ENCODE assay signal across 20 cellular contexts in the genomic region with DNA sequence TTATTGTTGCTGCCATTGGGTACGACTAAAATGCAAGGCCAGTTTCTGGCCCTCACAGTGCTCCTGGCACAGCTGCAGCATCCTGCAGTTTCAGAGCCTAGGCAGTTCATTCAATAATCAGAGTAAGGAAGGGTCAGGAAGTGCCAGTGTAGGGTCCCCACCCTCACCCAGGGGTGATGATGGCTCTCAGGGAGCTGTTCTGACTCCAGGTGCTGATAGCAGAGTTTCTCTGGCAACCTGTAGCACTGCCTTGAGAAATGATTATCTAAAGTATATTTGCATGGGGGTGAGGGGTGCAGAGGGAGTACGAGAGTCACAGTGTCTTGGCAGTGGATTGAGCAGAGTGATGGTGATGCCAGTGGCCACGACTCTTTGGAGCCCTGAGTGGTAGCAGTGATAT. TPM values are rescaled to one million over a fixed set of nuclear protein-coding genes. Genes with fewer than 3 reads are reported as not detected.
"Had no signal": no experiment of that assay in that cellular context is flagged by ENCODE, and none has a peak within 500 bp of the region (broad histone marks: within the 10 kb centered on the region; RNA-seq: fewer than 3 reads in every experiment).

No MANE protein-coding gene starts in this region.

- H3K9me3 ChIP-seq: prostate gland, spleen, thyroid gland had no signal

- H3K9me3 Mint-ChIP-seq: activated B cell treated with CpG ODN at 0.5 μM for 24 hours; activated CD8-positive, alpha-beta T cell treated with anti-CD3 and anti-CD28 coated beads for 36 hours; activated T-cell treated with anti-CD3 and anti-CD28 coated beads, Interleukin-2, amount 50 U/mL, for 4 hours; nephron progenitor cell had no signal

- H3K27ac ChIP-seq: spleen had no signal

- H3K36me3 ChIP-seq: prostate gland, spleen, thyroid gland had no signal

- H3K27ac Mint-ChIP-seq: activated B cell treated with CpG ODN at 0.5 μM for 24 hours; activated CD8-positive, alpha-beta T cell treated with anti-CD3 and anti-CD28 coated beads for 36 hours; nephron progenitor cell had no signal

- H3K27me3 ChIP-seq: thyroid gland had no signal

- H3K4me1 Mint-ChIP-seq: activated B cell treated with CpG ODN at 0.5 μM for 24 hours had no signal

- H3K4me3 Mint-ChIP-seq: activated B cell treated with CpG ODN at 0.5 μM for 24 hours; activated CD8-positive, alpha-beta T cell treated with anti-CD3 and anti-CD28 coated beads for 36 hours; activated T-cell treated with anti-CD3 and anti-CD28 coated beads, Interleukin-2, amount 50 U/mL, for 4 hours; nephron progenitor cell had no signal

- ATAC-seq: activated CD8-positive, alpha-beta T cell treated with anti-CD3 and anti-CD28 coated beads for 36 hours; activated T-cell treated with anti-CD3 and anti-CD28 coated beads, Interleukin-2, amount 50 U/mL, for 4 hours; esophagus mucosa had no signal

- H3K4me3 ChIP-seq: prostate gland, spleen, thyroid gland had no signal

- FAIRE-seq: colon, kidney, TTC549 had no signal

- DNase-seq: activated B cell treated with CpG ODN at 0.5 μM for 24 hours; activated CD4-positive, alpha-beta T cell treated with anti-CD3 and anti-CD28 coated beads for 48 hours; activated CD8-positive, alpha-beta T cell treated with anti-CD3 and anti-CD28 coated beads for 36 hours; activated effector memory CD4-positive, alpha-beta T cell treated with Interleukin-2 at 50 U/mL for 16 hours; activated naive CD4-positive, alpha-beta T cell treated with anti-CD3 and anti-CD28 coated beads, Interleukin-2, amount 50 U/mL, for 16 hours; activated T-cell treated with anti-CD3 and anti-CD28 coated beads, Interleukin-2, amount 50 U/mL, for 4 hours; kidney; left ventricle myocardium superior; mesendoderm; nephron progenitor cell; occipital lobe; spleen; T-helper 2 cell; thyroid gland had no signal

- H3K4me1 ChIP-seq: prostate gland had no signal

RNA-seq across cellular contexts. Expression of a gene that starts 15.5 kb away (rescaled TPM):
- total RNA-seq: fibroblast of villous mesenchyme had no signal

RNA-seq across cellular contexts. Expression of a gene that starts 47.1 kb away (rescaled TPM):
- total RNA-seq: activated CD8-positive, alpha-beta T cell treated with anti-CD3 and anti-CD28 coated beads for 36 hours; activated T-cell treated with anti-CD3 and anti-CD28 coated beads, Interleukin-2, amount 50 U/mL, for 4 hours; sciatic nerve had no signal
